Comparison of ENCODE assay signal across 8 cellular contexts in genomic region chr19:18292460-18292809, GRCh38.
DNase-seq lines count a peak whose midpoint lies in the region; ATAC-seq and TF ChIP-seq lines count a peak whose summit lies in the region.

No MANE protein-coding gene starts in this region.

- H3K36me3 ChIP-seq in muscle layer of duodenum (ENCODE audit: control insufficient read depth in 1 of 2, insufficient read depth in 2 of 2, low read length in 2 of 2): no peaks in the 10 kb centered on the region

- peak overlapping the region; percentile 94 for H3K4me3 ChIP-seq in GM12865 (ENCODE audit: low read depth, low read length)
- H3K4me3 ChIP-seq in choroid plexus epithelial cell (ENCODE audit: low read depth, low read length): peak overlapping the region; percentile 69
- H3K4me3 ChIP-seq in muscle layer of duodenum (ENCODE audit: low read depth in 1 of 2, low read length in 2 of 2): peak overlapping the region; percentile 77 to 85

- ATAC-seq in HG02678 (IDR thresholded peaks at IDR 0.05; ENCODE audit: unreplicated experiment) (no peak), HG02763 (IDR thresholded peaks at IDR 0.05; ENCODE audit: unreplicated experiment) (no peak), HG02884 (IDR thresholded peaks at IDR 0.05; ENCODE audit: unreplicated experiment) (no peak)

- TF ChIP-seq CTCF in GM12865 (IDR thresholded peaks at IDR 0.05; ENCODE audit: insufficient read depth, low read depth, low read length, missing control alignments): no peak
- TF ChIP-seq CTCF in choroid plexus epithelial cell (conservative IDR thresholded peaks at IDR 0.05; ENCODE audit: low read depth, low read length): no peak
- no peak for TF ChIP-seq CTCF in GM13976 (IDR thresholded peaks at IDR 0.05; ENCODE audit: borderline replicate concordance, control extremely low read depth, extremely low read depth, insufficient read depth, missing control alignments)

- H3K27me3 ChIP-seq in muscle layer of duodenum (ENCODE audit: low read depth, low read length): no peaks in the 10 kb centered on the region

- DNase-seq in GM12865 (ENCODE audit: low read depth) (no peak), MV-4-11 (lab: John Stamatoyannopoulos, UW) (peak; percentile 73), choroid plexus epithelial cell (ENCODE audit: low read depth) (no peak), GM13976 (ENCODE audit: low spot score) (no peak)

- H3K27ac ChIP-seq in muscle layer of duodenum (ENCODE audit: low read length): peak overlapping the region; percentile 98

- H3K9me3 ChIP-seq in muscle layer of duodenum (ENCODE audit: control insufficient read depth in 1 of 2, low read length in 2 of 2): no peaks in the 10 kb centered on the region

- in situ Hi-C loops in GM13976 (cut with MboI; ENCODE audit: low sequenced_read_pairs, unreplicated experiment): no loop called here

- peaks cover 6 to 15% of the 10 kb centered on the region in 2 donors for H3K4me1 ChIP-seq in muscle layer of duodenum (ENCODE audit: control insufficient read depth in 1 of 2, insufficient read depth in 2 of 2, low read length in 2 of 2)
